In genomic region chr6:33716890-33717632, GRCh38 we compare ENCODE assay signal across 16 cellular contexts. TPM values are rescaled to one million over a fixed set of nuclear protein-coding genes. Genes with fewer than 3 reads are reported as not detected.
DNase-seq lines count a peak whose midpoint lies in the region; ATAC-seq, FAIRE-seq and TF ChIP-seq lines count a peak whose summit lies in the region.
"Had no signal": no experiment of that assay in that cellular context is flagged by ENCODE, and none has a peak within 500 bp of the region (broad histone marks: within the 10 kb centered on the region; RNA-seq: fewer than 3 reads in every experiment).

No MANE protein-coding gene starts in this region.

- no peak overlapping the region for H2BK5ac ChIP-seq in H1 (ENCODE audit: low read depth, low read length)

- H4K5ac ChIP-seq in H1 (ENCODE audit: insufficient read length, low read depth, low read length), result no peak overlapping the region

- intact Hi-C loops in prostate gland (cut with DNase I), result no loop called here

- H3K14ac ChIP-seq in H1 (ENCODE audit: insufficient read length), result no peak overlapping the region

- POLR2A ChIA-PET in H1 (lab: Charles Lee; ENCODE audit: partially characterized antibody), result interaction anchor here (0.7 to 3.0 kb wide), 2 partner anchors 16 to 61 kb away, joined by 3 to 10 read pairs; no protein-coding TSS in a partner anchor

- no peak overlapping the region for H4K8ac ChIP-seq in H1 (ENCODE audit: extremely low read depth, insufficient read depth, low read length)

- H2BK20ac ChIP-seq in H1 (ENCODE audit: low read length), result 0 out of 2 replicates have a peak overlapping the region, but pooled peaks have one; percentile 13

- H3K23me2 ChIP-seq in H1 (ENCODE audit: low read depth, low read length), result no peaks in the 10 kb centered on the region

- no peak overlapping the region for H3K9ac ChIP-seq in H1 (replicated peaks in 1 of 4; ENCODE audit: extremely low read depth in 1 of 4, low read depth in 3 of 4, low read length in 3 of 4)

- TF ChIP-seq EP300 in H1 (IDR thresholded peaks at IDR 0.05; ENCODE audit: borderline replicate concordance in 1 of 2, low read depth in 2 of 2, low read length in 2 of 2) (no peak), gastroesophageal sphincter (IDR thresholded peaks at IDR 0.05) (no peak)

- no peak overlapping the region for H3K4me3 Mint-ChIP-seq in glutamatergic neuron (ENCODE audit: unreplicated experiment)
- H3K4me3 Mint-ChIP-seq: activated CD8-positive, alpha-beta memory T cell treated with anti-CD3 and anti-CD28 coated beads, Interleukin-2, amount 10 ng/mL, durations not matched to agents 7 days and 5 days; stimulated activated effector memory CD8-positive, alpha-beta T cell treated with anti-CD3 and anti-CD28 coated beads, Interleukin-12 subunit alpha, Interleukin-12 subunit beta, amount 100 ng/mL, for 72 hours; T-cell had no signal

- DNase-seq in DMS53 (lab: John Stamatoyannopoulos, UW) (peak; percentile 95), NCI-H69 (lab: John Stamatoyannopoulos, UW) (peak; percentile 79), H1 (ENCODE audit: low read depth in 1 of 2, low spot score in 2 of 2) (no peak), prostate gland (ENCODE audit: low spot score) (peak; percentile 44), glutamatergic neuron (no peak)
- DNase-seq: activated CD4-positive, CD25-positive, alpha-beta regulatory T cell; activated CD8-positive, alpha-beta memory T cell treated with anti-CD3 and anti-CD28 coated beads, Interleukin-2, amount 10 ng/mL, durations not matched to agents 7 days and 5 days; activated naive CD4-positive, alpha-beta T cell; NCI-H226; T-cell had no signal

- no peak overlapping the region for H2BK12ac ChIP-seq in H1 (ENCODE audit: low read depth, low read length)

- TF ChIP-seq POLR2A in H1 (IDR thresholded peaks at IDR 0.05; ENCODE audit: control extremely low read depth in 1 of 2, low read depth in 2 of 2, low read length in 2 of 2), result no peak
- TF ChIP-seq POLR2A in prostate gland (IDR thresholded peaks at IDR 0.05), result no peak
- TF ChIP-seq POLR2A in gastroesophageal sphincter (IDR thresholded peaks at IDR 0.05), result no peak

- no peaks in the 10 kb centered on the region for H3K79me1 ChIP-seq in H1 (ENCODE audit: low read depth, low read length)

- H3K27me3 ChIP-seq in H1 (replicated peaks in 1 of 4; ENCODE audit: control insufficient read depth in 3 of 4, extremely low read depth in 1 of 4, insufficient read depth in 3 of 4, low read length in 3 of 4) (no peaks in the 10 kb centered on the region), prostate gland (replicated peaks; ENCODE audit: insufficient read depth) (no peaks in the 10 kb centered on the region), gastroesophageal sphincter (no peaks in the 10 kb centered on the region)

- H3K4me1 Mint-ChIP-seq in glutamatergic neuron (ENCODE audit: low read depth, unreplicated experiment), result peaks cover 7% of the 10 kb centered on the region

- no peak overlapping the region for H3K27ac ChIP-seq in H1 (ENCODE audit: low read depth, low read length)
- H3K27ac ChIP-seq in prostate gland, result peak overlapping the region; percentile 69 to 76
- no peak overlapping the region for H3K27ac ChIP-seq in gastroesophageal sphincter

- no peaks in the 10 kb centered on the region for H3K36me3 ChIP-seq in H1 (ENCODE audit: control insufficient read depth in 2 of 4, insufficient read depth in 4 of 4, low read length in 3 of 4)
- H3K36me3 ChIP-seq in prostate gland, result no peaks in the 10 kb centered on the region
- H3K36me3 ChIP-seq in gastroesophageal sphincter, result no peaks in the 10 kb centered on the region

- H3K4me1 ChIP-seq in H1 (replicated peaks in 1 of 4; ENCODE audit: control insufficient read depth in 3 of 4, insufficient read depth in 4 of 4, low read length in 3 of 4) (0 out of 7 replicates have a peak, but pooled peaks cover 0 to under 1% (median 0%) of the 10 kb centered on the region in 4 experiments), prostate gland (replicated peaks) (peaks cover 19% of the 10 kb centered on the region), gastroesophageal sphincter (peaks cover 0 to 9% (median 0%) of the 10 kb centered on the region in 3 donors)

- ATAC-seq in gastroesophageal sphincter (no peak), GM19455 (IDR thresholded peaks at IDR 0.05; ENCODE audit: unreplicated experiment) (no peak), HG02678 (IDR thresholded peaks at IDR 0.05; ENCODE audit: unreplicated experiment) (no peak)
- ATAC-seq: activated CD8-positive, alpha-beta memory T cell treated with anti-CD3 and anti-CD28 coated beads, Interleukin-2, amount 10 ng/mL, durations not matched to agents 7 days and 5 days; stimulated activated effector memory CD8-positive, alpha-beta T cell treated with anti-CD3 and anti-CD28 coated beads, Interleukin-12 subunit alpha, Interleukin-12 subunit beta, amount 100 ng/mL, for 72 hours; T-cell had no signal

- H3K79me2 ChIP-seq in H1 (ENCODE audit: control insufficient read depth in 1 of 2, insufficient read depth in 2 of 2, low read length in 2 of 2), result no peaks in the 10 kb centered on the region

- H2BK15ac ChIP-seq in H1 (ENCODE audit: low read length), result no peak overlapping the region

- CTCF ChIA-PET in H1 (lab: Charles Lee; ENCODE audit: partially characterized antibody), result interaction anchor here (0.6 to 1.3 kb wide), 2 partner anchors 9 to 54 kb away, joined by 3 read pairs; no protein-coding TSS in a partner anchor

- peaks cover 6% of the 10 kb centered on the region for H3K27me3 Mint-ChIP-seq in glutamatergic neuron (ENCODE audit: unreplicated experiment)

- H3K9me3 Mint-ChIP-seq in glutamatergic neuron (ENCODE audit: unreplicated experiment), result peaks cover 2% of the 10 kb centered on the region
- H3K9me3 Mint-ChIP-seq: neural crest cell; stimulated activated effector memory CD8-positive, alpha-beta T cell treated with anti-CD3 and anti-CD28 coated beads, Interleukin-12 subunit alpha, Interleukin-12 subunit beta, amount 100 ng/mL, for 72 hours; T-cell had no signal

- FAIRE-seq in H1 (lab: Jason Lieb, UNC), result no peak

- H4K20me1 ChIP-seq in H1 (replicated peaks in 1 of 2; ENCODE audit: control insufficient read depth in 1 of 2, insufficient read depth in 2 of 2, low read length in 2 of 2), result no peaks in the 10 kb centered on the region

- H3K18ac ChIP-seq in H1 (ENCODE audit: extremely low read depth, low read length), result no peak overlapping the region

- no peak overlapping the region for H2AFZ ChIP-seq in H1 (ENCODE audit: low read length)

- WGBS in H1 (ENCODE audit: extremely low coverage in 1 of 2, insufficient coverage in 1 of 2, insufficient read length in 1 of 2, insufficient replicate concordance in 2 of 2, low coverage in 1 of 2, low lambda C conversion rate in 2 of 2, missing lambda C conversion rate in 1 of 2), 2 experiments, result 86% methylated on average over 8 of the region's 8 CpGs; no CpG with 5 or more reads in 1 of the 2 experiments
- WGBS in prostate gland, result 42% methylated on average over 8 of the region's 8 CpGs
- 79 to 83% methylated on average over 7 to 8 of the region's 8 CpGs for WGBS in gastroesophageal sphincter (ENCODE audit: low coverage in 1 of 2), 2 donors

- no peak for TF ChIP-seq RAD21 in H1 (IDR thresholded peaks at IDR 0.05 in 1 of 2, conservative IDR thresholded peaks at IDR 0.05 in 1 of 2; ENCODE audit: low read depth in 2 of 2, low read length in 2 of 2)

- TF ChIP-seq CTCF in H1 (IDR thresholded peaks at IDR 0.05; ENCODE audit: control extremely low read depth in 1 of 3, insufficient read depth in 1 of 3, low read depth in 1 of 3, low read length in 3 of 3), result no peak
- no peak for TF ChIP-seq CTCF in prostate gland (IDR thresholded peaks at IDR 0.05)
- TF ChIP-seq CTCF in gastroesophageal sphincter (IDR thresholded peaks at IDR 0.05), result no peak
- no peak for TF ChIP-seq CTCF in glutamatergic neuron (IDR thresholded peaks at IDR 0.05; ENCODE audit: partially characterized antibody, unreplicated experiment)

- no peak overlapping the region for H4K91ac ChIP-seq in H1 (replicated peaks; ENCODE audit: insufficient read length, low read length)

- H2AK5ac ChIP-seq in H1 (ENCODE audit: low read depth, low read length), result no peak overlapping the region

- no peak overlapping the region for H3K4ac ChIP-seq in H1 (replicated peaks; ENCODE audit: insufficient read length, low read depth, low read length)

- no peak overlapping the region for H2BK120ac ChIP-seq in H1 (replicated peaks; ENCODE audit: low read depth, low read length)

- H3K56ac ChIP-seq in H1 (replicated peaks; ENCODE audit: insufficient read length, low read depth, low read length), result no peak overlapping the region

- H3K4me2 ChIP-seq in H1 (ENCODE audit: insufficient read depth in 1 of 2, low read depth in 2 of 2, low read length in 2 of 2), result no peak overlapping the region

- H3K36me3 Mint-ChIP-seq in glutamatergic neuron (ENCODE audit: unreplicated experiment), result no peaks in the 10 kb centered on the region
- H3K36me3 Mint-ChIP-seq: activated CD8-positive, alpha-beta memory T cell treated with anti-CD3 and anti-CD28 coated beads, Interleukin-2, amount 10 ng/mL, durations not matched to agents 7 days and 5 days; T-cell had no signal

- H3K23ac ChIP-seq in H1 (ENCODE audit: insufficient read length), result no peak overlapping the region

- H3K27ac Mint-ChIP-seq in glutamatergic neuron (ENCODE audit: unreplicated experiment), result no peak overlapping the region
- H3K27ac Mint-ChIP-seq: activated CD8-positive, alpha-beta memory T cell treated with anti-CD3 and anti-CD28 coated beads, Interleukin-2, amount 10 ng/mL, durations not matched to agents 7 days and 5 days; stimulated activated effector memory CD8-positive, alpha-beta T cell treated with anti-CD3 and anti-CD28 coated beads, Interleukin-12 subunit alpha, Interleukin-12 subunit beta, amount 100 ng/mL, for 72 hours; T-cell had no signal

- H3K4me3 ChIP-seq in H1 (ENCODE audit: extremely low read depth in 1 of 4, insufficient read depth in 2 of 4, low read depth in 3 of 4, low read length in 4 of 4) (no peak overlapping the region), prostate gland (no peak overlapping the region), gastroesophageal sphincter (no peak overlapping the region)

- H3K9me3 ChIP-seq in H1 (ENCODE audit: insufficient read depth in 2 of 2, low read depth in 1 of 2, low read length in 1 of 2) (no peaks in the 10 kb centered on the region), prostate gland (no peaks in the 10 kb centered on the region), gastroesophageal sphincter (no peaks in the 10 kb centered on the region)

RNA-seq across cellular contexts. Expression of gene UQCC2, which starts 5.6 kb away (rescaled TPM):
- total RNA-seq in H1 (2021; fragmentation: NEBNext Ultra II Directional; extraction: Animal tissue kit (Norgen Biotek cat#: 25700)), result 104 and 107 TPM in 2 replicates
- polyA plus RNA-seq in H1 (2011; rRNA removed), result 44.1 and 52.1 TPM in 2 replicates
- polyA plus RNA-seq in H1 (2011; cell fraction: cytosol; rRNA removed), result 57.4 TPM
- 62.0 TPM for polyA plus RNA-seq in H1 (2011; cell fraction: nucleus; rRNA removed)
- polyA plus RNA-seq in H1 (2012, experiment 1 of 2), result 117 to 214 TPM (median 170 TPM) in 4 replicates
- 56.3 TPM for polyA plus RNA-seq in H1 (2012, experiment 2 of 2)
- 88.8 TPM for polyA plus RNA-seq in H1 (2013, experiment 1 of 2)
- 97.1 TPM for polyA plus RNA-seq in H1 (2013, experiment 2 of 2)
- 13.7 and 13.9 TPM in 2 replicates for polyA minus RNA-seq in H1 (2011; rRNA and poly(A)+ RNA removed)
- polyA minus RNA-seq in H1 (2011; cell fraction: cytosol; rRNA and poly(A)+ RNA removed), result 12.4 TPM
- 21.4 TPM for polyA minus RNA-seq in H1 (2011; cell fraction: nucleus; rRNA and poly(A)+ RNA removed)
- total RNA-seq in prostate gland (10 to 100 TPM; 24.5 to 25.7 TPM), gastroesophageal sphincter (10 to 100 TPM; 14.5 to 25.3 (median 17.7) TPM), glutamatergic neuron (ENCODE audit: unreplicated experiment) (48.7 TPM)

RNA-seq across cellular contexts. Expression of gene IP6K3, which starts 29.6 kb away (rescaled TPM):
- total RNA-seq in H1 (2021; fragmentation: NEBNext Ultra II Directional; extraction: Animal tissue kit (Norgen Biotek cat#: 25700)), result 0.22 and 0.23 TPM in 2 replicates
- polyA plus RNA-seq in H1 (2011; rRNA removed), result 0.73 and 0.93 TPM in 2 replicates
- polyA plus RNA-seq in H1 (2011; cell fraction: cytosol; rRNA removed), result 0.72 TPM
- polyA plus RNA-seq in H1 (2011; cell fraction: nucleus; rRNA removed), result 0.80 TPM
- 0.25 to 0.81 TPM (median 0.46 TPM) in 4 replicates for polyA plus RNA-seq in H1 (2012, experiment 1 of 2)
- polyA plus RNA-seq in H1 (2012, experiment 2 of 2), result 0.26 TPM
- polyA plus RNA-seq in H1 (2013, experiment 1 of 2), result 0.14 TPM
- 0.13 TPM for polyA plus RNA-seq in H1 (2013, experiment 2 of 2)
- polyA minus RNA-seq in H1 (2011; rRNA and poly(A)+ RNA removed), result 0.66 and 0.69 TPM in 2 replicates
- not detected for polyA minus RNA-seq in H1 (2011; cell fraction: cytosol; rRNA and poly(A)+ RNA removed)
- polyA minus RNA-seq in H1 (2011; cell fraction: nucleus; rRNA and poly(A)+ RNA removed), result 1.00 TPM
- total RNA-seq in prostate gland (1 to 10 TPM; 2.5 to 3.1 TPM), gastroesophageal sphincter (1 to 10 TPM in 3 of 4 donors, under 1 TPM in 1; 0.32 to 5.5 (median 2.8) TPM), glutamatergic neuron (ENCODE audit: unreplicated experiment) (2.7 TPM)
- total RNA-seq: activated CD8-positive, alpha-beta memory T cell treated with anti-CD3 and anti-CD28 coated beads, Interleukin-2, amount 10 ng/mL, durations not matched to agents 7 days and 5 days; dermis microvascular lymphatic vessel endothelial cell; T-cell had no signal

Comparison
In these comparisons a context has a peak if more than half of its experiments do, and no peak if none do; other contexts are left out.
1. DNase-seq: peak in DMS53 (single experiment), NCI-H69 (single experiment) and prostate gland (single experiment); none in H1 (0 of 2) and glutamatergic neuron (single experiment).
2. H3K27ac ChIP-seq: peak in prostate gland (2 of 2); none in H1 (single experiment) and gastroesophageal sphincter (0 of 4).